ENCODE assay signal across 10 cellular contexts in the genomic region with DNA sequence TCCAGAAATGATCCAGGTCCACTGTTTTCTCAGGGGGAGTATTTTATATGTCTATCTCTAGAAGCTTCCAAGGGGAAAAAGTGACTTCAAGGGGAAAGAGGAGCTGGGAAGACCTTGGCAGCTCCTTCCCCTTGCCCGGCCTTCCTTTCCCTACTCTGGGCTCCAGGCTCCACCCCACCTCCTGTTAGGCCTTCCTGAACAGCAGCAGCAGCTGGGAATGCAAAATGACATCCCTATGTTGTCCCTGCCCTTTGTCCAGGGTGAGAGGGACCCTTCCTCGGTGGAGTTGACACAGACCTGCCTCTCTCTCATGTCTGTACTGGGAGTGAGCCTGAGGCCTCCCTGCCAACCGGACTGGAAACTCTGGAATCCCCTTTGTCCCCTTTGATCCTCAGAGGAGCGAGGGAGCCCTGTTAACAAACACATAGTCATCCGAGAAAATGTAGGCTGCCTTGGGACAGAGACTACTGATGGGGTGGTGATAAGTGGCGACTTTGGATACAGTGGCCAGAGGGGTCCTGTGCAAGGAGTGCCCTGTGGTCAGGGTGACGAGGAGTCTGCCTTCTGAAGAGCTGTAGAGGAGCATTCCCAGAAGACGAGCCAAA. TPM values are rescaled to one million over a fixed set of nuclear protein-coding genes. Genes with fewer than 3 reads are reported as not detected.
DNase-seq lines count a peak whose midpoint lies in the region; ATAC-seq and TF ChIP-seq lines count a peak whose summit lies in the region.
"Had no signal": no experiment of that assay in that cellular context is flagged by ENCODE, and none has a peak within 500 bp of the region (broad histone marks: within the 10 kb centered on the region; RNA-seq: fewer than 3 reads in every experiment).

No MANE protein-coding gene starts in this region.

- no peaks in the 10 kb centered on the region for H4K20me1 ChIP-seq in hepatocyte (ENCODE audit: insufficient read depth, poor library complexity, severe bottlenecking)

- no peak overlapping the region for H3K4me3 Mint-ChIP-seq in activated T-helper 17 cell treated with anti-CD3 and anti-CD28 coated beads, Interleukin-2, amount 50 U/mL, for 72 hours
- H3K4me3 Mint-ChIP-seq in activated CD8-positive, alpha-beta T cell treated with anti-CD3 and anti-CD28 coated beads, Interleukin-2, amount 10 ng/mL, durations not matched to agents 7 days and 5 days = no peak overlapping the region
- H3K4me3 Mint-ChIP-seq: T-helper 1 cell treated with Interleukin-12 subunit alpha and Interleukin-12 subunit beta and Interleukin-4 antibody, amounts not matched to agents 30 μg/mL and 1 μg/mL, for 36 hours had no signal

- TF ChIP-seq POLR2A in gastrocnemius medialis (IDR thresholded peaks at IDR 0.05) = peak in 1 of 2 donors; percentile 6

- 27% methylated on average over 8 of the region's 8 CpGs for WGBS in hepatocyte (ENCODE audit: low lambda C conversion rate, missing lambda C conversion rate)

- H3K9ac ChIP-seq in ES-I3 (ENCODE audit: low read depth, low read length) = peak overlapping the region; percentile 19; the same call in 1 of the 2 replicates

- H3K36me3 ChIP-seq in ES-I3 (ENCODE audit: insufficient read depth, low read length) = no peaks in the 10 kb centered on the region
- H3K36me3 ChIP-seq in hepatocyte (replicated peaks; ENCODE audit: insufficient read depth, low read depth) = no peaks in the 10 kb centered on the region
- no peaks in the 10 kb centered on the region for H3K36me3 ChIP-seq in gastrocnemius medialis

- in situ Hi-C loops in gastrocnemius medialis (cut with MboI; ENCODE audit: low sequenced_read_pairs in 4 of 4) = no loop called here

- POLR2A ChIA-PET in activated CD8-positive, alpha-beta T cell treated with anti-CD3 and anti-CD28 coated beads, Interleukin-2, amount 10 ng/mL, durations not matched to agents 7 days and 5 days (lab: Charles Lee) = interaction anchor here (0.7 to 18.7 kb wide), 7 partner anchors 9 to 66 kb away, joined by 3 to 447 read pairs (median 3); partner anchors contain the start of gene MALAT1
- POLR2A ChIA-PET in GM10248 (lab: Yijun Ruan, JAX) = interaction anchor here (1.0 to 25.7 kb wide), 7 partner anchors 10 to 69 kb away, joined by 3 to 620 read pairs (median 3); partner anchors contain the start of genes MALAT1 and NEAT1

- no peak for ATAC-seq in activated T-helper 17 cell treated with anti-CD3 and anti-CD28 coated beads, Interleukin-2, amount 50 U/mL, for 72 hours (replicated peaks)
- no peak for ATAC-seq in gastrocnemius medialis
- ATAC-seq in activated CD8-positive, alpha-beta T cell treated with anti-CD3 and anti-CD28 coated beads, Interleukin-2, amount 10 ng/mL, durations not matched to agents 7 days and 5 days = no peak

- peaks cover 80% of the 10 kb centered on the region for H3K4me1 ChIP-seq in ES-I3 (ENCODE audit: insufficient read depth, low read length)
- H3K4me1 ChIP-seq in hepatocyte (ENCODE audit: insufficient read depth) = peaks cover 95% of the 10 kb centered on the region
- H3K4me1 ChIP-seq in gastrocnemius medialis = peaks cover 81 to 97% of the 10 kb centered on the region in 2 donors

- peaks cover 6% of the 10 kb centered on the region for H3K36me3 Mint-ChIP-seq in activated T-helper 17 cell treated with anti-CD3 and anti-CD28 coated beads, Interleukin-2, amount 50 U/mL, for 72 hours (ENCODE audit: low read depth)
- H3K36me3 Mint-ChIP-seq in activated CD8-positive, alpha-beta T cell treated with anti-CD3 and anti-CD28 coated beads, Interleukin-2, amount 10 ng/mL, durations not matched to agents 7 days and 5 days (ENCODE audit: low read depth) = no peaks in the 10 kb centered on the region

- peak overlapping the region; percentile 67 for H3K4me2 ChIP-seq in hepatocyte

- H3K4me3 ChIP-seq in hepatocyte = no peak overlapping the region
- no peak overlapping the region for H3K4me3 ChIP-seq in gastrocnemius medialis

- CTCF ChIA-PET in activated CD8-positive, alpha-beta T cell treated with anti-CD3 and anti-CD28 coated beads, Interleukin-2, amount 10 ng/mL, durations not matched to agents 7 days and 5 days (lab: Charles Lee) = interaction anchor here (1.1 to 3.5 kb wide), 4 partner anchors 11 to 174 kb away, joined by 4 to 14 read pairs (median 7); no protein-coding TSS in a partner anchor
- CTCF ChIA-PET in GM10248 (lab: Yijun Ruan, JAX) = interaction anchor here (1.3 to 7.1 kb wide), 4 partner anchors 11 to 73 kb away, joined by 3 to 117 read pairs (median 25); no protein-coding TSS in a partner anchor

- intact Hi-C loops in gastrocnemius medialis (cut with DNase I; ENCODE audit: low total_unique reads) = no loop called here

- H3K27ac Mint-ChIP-seq in activated T-helper 17 cell treated with anti-CD3 and anti-CD28 coated beads, Interleukin-2, amount 50 U/mL, for 72 hours = peak overlapping the region; percentile 99
- H3K27ac Mint-ChIP-seq in activated CD8-positive, alpha-beta T cell treated with anti-CD3 and anti-CD28 coated beads, Interleukin-2, amount 10 ng/mL, durations not matched to agents 7 days and 5 days = no peak overlapping the region
- H3K27ac Mint-ChIP-seq: T-helper 1 cell treated with Interleukin-12 subunit alpha and Interleukin-12 subunit beta and Interleukin-4 antibody, amounts not matched to agents 30 μg/mL and 1 μg/mL, for 36 hours had no signal

- peak overlapping the region; percentile 96 for H3K27ac ChIP-seq in hepatocyte
- H3K27ac ChIP-seq in gastrocnemius medialis = peak overlapping the region; percentile 93 to 99 (median 94)
- H3K27ac ChIP-seq: HL-60 had no signal

- H3K9me3 ChIP-seq in ES-I3 (ENCODE audit: control insufficient read depth, insufficient read depth, low read length) (no peaks in the 10 kb centered on the region), hepatocyte (ENCODE audit: low read depth) (no peaks in the 10 kb centered on the region), gastrocnemius medialis (no peaks in the 10 kb centered on the region)

- H3K27me3 Mint-ChIP-seq in activated T-helper 17 cell treated with anti-CD3 and anti-CD28 coated beads, Interleukin-2, amount 50 U/mL, for 72 hours = no peaks in the 10 kb centered on the region
- H3K27me3 Mint-ChIP-seq in activated CD8-positive, alpha-beta T cell treated with anti-CD3 and anti-CD28 coated beads, Interleukin-2, amount 10 ng/mL, durations not matched to agents 7 days and 5 days (ENCODE audit: low read depth) = peaks cover 3% of the 10 kb centered on the region

- H3K4me1 Mint-ChIP-seq in activated T-helper 17 cell treated with anti-CD3 and anti-CD28 coated beads, Interleukin-2, amount 50 U/mL, for 72 hours = peaks cover 17% of the 10 kb centered on the region
- peaks cover 45% of the 10 kb centered on the region for H3K4me1 Mint-ChIP-seq in activated CD8-positive, alpha-beta T cell treated with anti-CD3 and anti-CD28 coated beads, Interleukin-2, amount 10 ng/mL, durations not matched to agents 7 days and 5 days (ENCODE audit: low read depth)

- H2AFZ ChIP-seq in hepatocyte = no peak overlapping the region

- H3K9me3 Mint-ChIP-seq in activated T-helper 17 cell treated with anti-CD3 and anti-CD28 coated beads, Interleukin-2, amount 50 U/mL, for 72 hours = no peaks in the 10 kb centered on the region
- no peaks in the 10 kb centered on the region for H3K9me3 Mint-ChIP-seq in activated CD8-positive, alpha-beta T cell treated with anti-CD3 and anti-CD28 coated beads, Interleukin-2, amount 10 ng/mL, durations not matched to agents 7 days and 5 days (ENCODE audit: insufficient read depth)
- H3K9me3 Mint-ChIP-seq: T-helper 1 cell treated with Interleukin-12 subunit alpha and Interleukin-12 subunit beta and Interleukin-4 antibody, amounts not matched to agents 30 μg/mL and 1 μg/mL, for 36 hours had no signal

- TF ChIP-seq CTCF in hepatocyte (IDR thresholded peaks at IDR 0.05; ENCODE audit: poor library complexity) (no peak), gastrocnemius medialis (IDR thresholded peaks at IDR 0.05 in 4 of 5, conservative IDR thresholded peaks at IDR 0.05 in 1 of 5) (no peak), GM10248 (IDR thresholded peaks at IDR 0.05; ENCODE audit: control extremely low read depth, extremely low read depth, low read depth, missing control alignments) (no peak)

- no peaks in the 10 kb centered on the region for H3K9me2 ChIP-seq in hepatocyte (replicated peaks; ENCODE audit: insufficient read depth)

- H3K27me3 ChIP-seq in hepatocyte = no peaks in the 10 kb centered on the region
- H3K27me3 ChIP-seq in gastrocnemius medialis = no peaks in the 10 kb centered on the region

- H3K79me2 ChIP-seq in hepatocyte = peaks cover 47% of the 10 kb centered on the region

- DNase-seq in hepatocyte (ENCODE audit: low spot score) (peak; percentile 67), gastrocnemius medialis (peak in 1 of 2 donors; percentile 54), GM10248 (ENCODE audit: extremely low spot score) (no peak), cerebellar nuclear complex (lab: John Stamatoyannopoulos, UW) (no peak)
- no peak for DNase-seq in activated CD8-positive, alpha-beta T cell treated with anti-CD3 and anti-CD28 coated beads, Interleukin-2, amount 10 ng/mL, durations not matched to agents 7 days and 5 days
- no peak for DNase-seq in central memory CD4-positive, alpha-beta T cell

RNA-seq across cellular contexts. Expression of gene MALAT1, which starts 9.0 kb away (rescaled TPM):
- over 10,000 TPM in 1 of 2 donors, 1,000 to 10,000 TPM in 1; 5,547 to 22,796 TPM for total RNA-seq in activated T-helper 17 cell treated with anti-CD3 and anti-CD28 coated beads, Interleukin-2, amount 50 U/mL, for 72 hours
- total RNA-seq in hepatocyte (8,000 and 8,677 TPM in 2 replicates), gastrocnemius medialis (1,000 to 10,000 TPM in 3 of 4 donors, 100 to 1,000 TPM in 1; 874 to 6,745 (median 1,938) TPM)
- polyA plus RNA-seq in hepatocyte = 16,690 and 29,129 TPM in 2 replicates
- 1,000 to 10,000 TPM; 3,822 to 4,094 TPM for total RNA-seq in activated CD8-positive, alpha-beta T cell treated with anti-CD3 and anti-CD28 coated beads, Interleukin-2, amount 10 ng/mL, durations not matched to agents 7 days and 5 days

RNA-seq across cellular contexts. Expression of gene SCYL1, which starts 35.1 kb away (rescaled TPM):
- total RNA-seq in activated T-helper 17 cell treated with anti-CD3 and anti-CD28 coated beads, Interleukin-2, amount 50 U/mL, for 72 hours = 10 to 100 TPM; 80.4 to 86.8 TPM
- 80.4 and 83.9 TPM in 2 replicates for total RNA-seq in hepatocyte
- polyA plus RNA-seq in hepatocyte = 162 and 167 TPM in 2 replicates
- 100 to 1,000 TPM; 120 to 162 (median 133) TPM for total RNA-seq in gastrocnemius medialis
- total RNA-seq in activated CD8-positive, alpha-beta T cell treated with anti-CD3 and anti-CD28 coated beads, Interleukin-2, amount 10 ng/mL, durations not matched to agents 7 days and 5 days = 10 to 100 TPM; 68.0 to 69.5 TPM
